In genomic region chr11:64878494-64879225, GRCh38 we compare ENCODE assay signal across 1 cellular context.
TF ChIP-seq lines count a peak whose summit lies in the region.

EHD1 (minus strand) TSS chr11:64878621; CDS start chr11:64878464, 157 bp downstream.

TF ChIP-seq in K562, 482 proteins besides CTCF, POLR2A, EP300 and RAD21 (continued from another document and continues in another):
- TF ChIP-seq NCOA1 (IDR thresholded peaks at IDR 0.05; ENCODE audit: low read depth) (0 out of 2 replicates have a peak, but pooled peaks have one; percentile 49), TEAD4 (IDR thresholded peaks at IDR 0.05; ENCODE audit: low read length) (no peak), TEAD4 (CRISPR knock-in tag; IDR thresholded peaks at IDR 0.05; ENCODE audit: borderline replicate concordance) (0 out of 2 replicates have a peak, but pooled peaks have one; percentile 36), POLR2B (IDR thresholded peaks at IDR 0.05; ENCODE audit: low read depth, partially characterized antibody) (peak; percentile 74), E2F6 (IDR thresholded peaks at IDR 0.05; ENCODE audit: borderline replicate concordance in 1 of 2, extremely low read depth in 1 of 2, insufficient read depth in 1 of 2, insufficient read length in 1 of 2, low read depth in 1 of 2, low read length in 1 of 2, poor library complexity in 1 of 2, severe bottlenecking in 1 of 2) (peak; percentile 21 to 53), ELF1 (tag; IDR thresholded peaks at IDR 0.05) (peak; percentile 71; the same call in 1 of the 2 replicates), C11orf30 (IDR thresholded peaks at IDR 0.05; ENCODE audit: low read depth) (0 out of 2 replicates have a peak, but pooled peaks have one; percentile 17), PTBP1 (IDR thresholded peaks at IDR 0.05; ENCODE audit: low read depth, low read length) (no peak), TFE3 (CRISPR knock-in tag; IDR thresholded peaks at IDR 0.05) (no peak), NR4A1 (CRISPR knock-in tag; IDR thresholded peaks at IDR 0.05) (no peak), NR4A1 (tag; IDR thresholded peaks at IDR 0.05) (0 out of 2 replicates have a peak, but pooled peaks have one; percentile 39), GATAD2A (IDR thresholded peaks at IDR 0.05) (no peak), YY1 (IDR thresholded peaks at IDR 0.05; ENCODE audit: borderline replicate concordance in 1 of 3, control insufficient read depth in 1 of 3, extremely low read depth in 1 of 3, insufficient read depth in 3 of 3, insufficient read length in 1 of 3, insufficient replicate concordance in 2 of 3, low read depth in 1 of 3, low read length in 2 of 3) (peak in 2 of 3 experiments; percentile 18 to 32), NRF1 (conservative IDR thresholded peaks at IDR 0.05 in 1 of 2, IDR thresholded peaks at IDR 0.05 in 1 of 2) (peak; percentile 96 to 97), SMAD3 (CRISPR knock-in tag; conservative IDR thresholded peaks at IDR 0.05) (0 out of 2 replicates have a peak, but pooled peaks have one; percentile 41), MBD2 (IDR thresholded peaks at IDR 0.05; ENCODE audit: borderline replicate concordance, low read depth) (peak; percentile 65), TCF7L2 (IDR thresholded peaks at IDR 0.05; ENCODE audit: low read depth, low read length) (no peak), NBN (IDR thresholded peaks at IDR 0.05; ENCODE audit: low read depth) (peak; percentile 44; the same call in 1 of the 2 replicates), U2AF1 (optimal IDR thresholded peaks at IDR 0.05; ENCODE audit: low read depth, low read length) (peak; percentile 23), NONO (IDR thresholded peaks at IDR 0.05; ENCODE audit: low read depth in 2 of 2, low read length in 1 of 2) (peak; percentile 17 to 99), MIER1 (IDR thresholded peaks at IDR 0.05; ENCODE audit: low read depth) (no peak), SIN3A (IDR thresholded peaks at IDR 0.05; ENCODE audit: borderline replicate concordance in 2 of 2, control insufficient read depth in 1 of 2, low read depth in 2 of 2, low read length in 2 of 2) (peak; percentile 69 to 92; a peak in 2 of 4 replicates), MLLT1 (IDR thresholded peaks at IDR 0.05) (peak; percentile 66 to 80; a peak in 1 of 4 replicates), ATF7 (IDR thresholded peaks at IDR 0.05) (peak; percentile 32), ZNF263 (CRISPR knock-in tag; IDR thresholded peaks at IDR 0.05; ENCODE audit: borderline replicate concordance) (peak; percentile 90), RB1 (IDR thresholded peaks at IDR 0.05; ENCODE audit: low read depth) (peak; percentile 73), KLF10 (CRISPR knock-in tag; IDR thresholded peaks at IDR 0.05) (no peak), EP400 (IDR thresholded peaks at IDR 0.05) (peak; percentile 95), ZSCAN32 (CRISPR knock-in tag; IDR thresholded peaks at IDR 0.05) (no peak), ARHGAP35 (IDR thresholded peaks at IDR 0.05; ENCODE audit: partially characterized antibody) (peak; percentile 87), DPF2 (IDR thresholded peaks at IDR 0.05) (peak; percentile 53; the same call in 1 of the 2 replicates), ZFPM2 (CRISPR knock-in tag; IDR thresholded peaks at IDR 0.05) (no peak), CBFB (CRISPR knock-in tag; IDR thresholded peaks at IDR 0.05) (peak; percentile 86), BRD9 (IDR thresholded peaks at IDR 0.05; ENCODE audit: low read depth, partially characterized antibody) (peak; percentile 72), ILF3 (IDR thresholded peaks at IDR 0.05; ENCODE audit: borderline replicate concordance) (no peak; the same call in 1 of the 2 replicates), KLF16 (IDR thresholded peaks at IDR 0.05) (peak; percentile 29; the same call in 1 of the 2 replicates), ZNF175 (CRISPR knock-in tag; IDR thresholded peaks at IDR 0.05; ENCODE audit: low read depth) (no peak), JUN (IDR thresholded peaks at IDR 0.05; ENCODE audit: borderline replicate concordance, low read depth, low read length) (no peak), JUN (CRISPR knock-in tag; IDR thresholded peaks at IDR 0.05; ENCODE audit: borderline replicate concordance) (peak; percentile 55; the same call in 1 of the 2 replicates), SP1 (CRISPR knock-in tag; IDR thresholded peaks at IDR 0.05) (peak; percentile 95), CREM (IDR thresholded peaks at IDR 0.05; ENCODE audit: low read depth) (peak; percentile 68), SMC3 (conservative IDR thresholded peaks at IDR 0.05; ENCODE audit: insufficient read depth, low read depth, low read length) (peak; percentile 38; the same call in 1 of the 2 replicates), FOSL1 (tag; conservative IDR thresholded peaks at IDR 0.05) (peak; percentile 25; the same call in 1 of the 2 replicates), HDAC2 (IDR thresholded peaks at IDR 0.05) (peak; percentile 91), ZNF830 (CRISPR knock-in tag; IDR thresholded peaks at IDR 0.05) (peak; percentile 82), ZEB2 (IDR thresholded peaks at IDR 0.05) (0 out of 2 replicates have a peak, but pooled peaks have one; percentile 35), TEAD1 (CRISPR knock-in tag; IDR thresholded peaks at IDR 0.05) (peak; percentile 59 to 63; a peak in 2 of 4 replicates), BHLHE40 (IDR thresholded peaks at IDR 0.05; ENCODE audit: low read length) (peak; percentile 70), SIN3B (IDR thresholded peaks at IDR 0.05; ENCODE audit: low read depth) (peak; percentile 40; the same call in 1 of the 2 replicates), MEIS2 (IDR thresholded peaks at IDR 0.05; ENCODE audit: partially characterized antibody) (peak; percentile 78), HNRNPL (IDR thresholded peaks at IDR 0.05; ENCODE audit: low read depth, low read length) (peak; percentile 53; the same call in 1 of the 2 replicates)
- TF ChIP-seq, protein P1, sequence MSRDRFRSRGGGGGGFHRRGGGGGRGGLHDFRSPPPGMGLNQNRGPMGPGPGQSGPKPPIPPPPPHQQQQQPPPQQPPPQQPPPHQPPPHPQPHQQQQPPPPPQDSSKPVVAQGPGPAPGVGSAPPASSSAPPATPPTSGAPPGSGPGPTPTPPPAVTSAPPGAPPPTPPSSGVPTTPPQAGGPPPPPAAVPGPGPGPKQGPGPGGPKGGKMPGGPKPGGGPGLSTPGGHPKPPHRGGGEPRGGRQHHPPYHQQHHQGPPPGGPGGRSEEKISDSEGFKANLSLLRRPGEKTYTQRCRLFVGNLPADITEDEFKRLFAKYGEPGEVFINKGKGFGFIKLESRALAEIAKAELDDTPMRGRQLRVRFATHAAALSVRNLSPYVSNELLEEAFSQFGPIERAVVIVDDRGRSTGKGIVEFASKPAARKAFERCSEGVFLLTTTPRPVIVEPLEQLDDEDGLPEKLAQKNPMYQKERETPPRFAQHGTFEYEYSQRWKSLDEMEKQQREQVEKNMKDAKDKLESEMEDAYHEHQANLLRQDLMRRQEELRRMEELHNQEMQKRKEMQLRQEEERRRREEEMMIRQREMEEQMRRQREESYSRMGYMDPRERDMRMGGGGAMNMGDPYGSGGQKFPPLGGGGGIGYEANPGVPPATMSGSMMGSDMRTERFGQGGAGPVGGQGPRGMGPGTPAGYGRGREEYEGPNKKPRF (IDR thresholded peaks at IDR 0.05; ENCODE audit: low read depth, low read length) = no peak
- TF ChIP-seq, protein P2, sequence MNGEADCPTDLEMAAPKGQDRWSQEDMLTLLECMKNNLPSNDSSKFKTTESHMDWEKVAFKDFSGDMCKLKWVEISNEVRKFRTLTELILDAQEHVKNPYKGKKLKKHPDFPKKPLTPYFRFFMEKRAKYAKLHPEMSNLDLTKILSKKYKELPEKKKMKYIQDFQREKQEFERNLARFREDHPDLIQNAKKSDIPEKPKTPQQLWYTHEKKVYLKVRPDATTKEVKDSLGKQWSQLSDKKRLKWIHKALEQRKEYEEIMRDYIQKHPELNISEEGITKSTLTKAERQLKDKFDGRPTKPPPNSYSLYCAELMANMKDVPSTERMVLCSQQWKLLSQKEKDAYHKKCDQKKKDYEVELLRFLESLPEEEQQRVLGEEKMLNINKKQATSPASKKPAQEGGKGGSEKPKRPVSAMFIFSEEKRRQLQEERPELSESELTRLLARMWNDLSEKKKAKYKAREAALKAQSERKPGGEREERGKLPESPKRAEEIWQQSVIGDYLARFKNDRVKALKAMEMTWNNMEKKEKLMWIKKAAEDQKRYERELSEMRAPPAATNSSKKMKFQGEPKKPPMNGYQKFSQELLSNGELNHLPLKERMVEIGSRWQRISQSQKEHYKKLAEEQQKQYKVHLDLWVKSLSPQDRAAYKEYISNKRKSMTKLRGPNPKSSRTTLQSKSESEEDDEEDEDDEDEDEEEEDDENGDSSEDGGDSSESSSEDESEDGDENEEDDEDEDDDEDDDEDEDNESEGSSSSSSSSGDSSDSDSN (IDR thresholded peaks at IDR 0.05; ENCODE audit: borderline replicate concordance in 1 of 2, low read depth in 2 of 2, low read length in 2 of 2) = peak; percentile 37 to 40; a peak in 1 of 4 replicates
- TF ChIP-seq, protein P3, sequence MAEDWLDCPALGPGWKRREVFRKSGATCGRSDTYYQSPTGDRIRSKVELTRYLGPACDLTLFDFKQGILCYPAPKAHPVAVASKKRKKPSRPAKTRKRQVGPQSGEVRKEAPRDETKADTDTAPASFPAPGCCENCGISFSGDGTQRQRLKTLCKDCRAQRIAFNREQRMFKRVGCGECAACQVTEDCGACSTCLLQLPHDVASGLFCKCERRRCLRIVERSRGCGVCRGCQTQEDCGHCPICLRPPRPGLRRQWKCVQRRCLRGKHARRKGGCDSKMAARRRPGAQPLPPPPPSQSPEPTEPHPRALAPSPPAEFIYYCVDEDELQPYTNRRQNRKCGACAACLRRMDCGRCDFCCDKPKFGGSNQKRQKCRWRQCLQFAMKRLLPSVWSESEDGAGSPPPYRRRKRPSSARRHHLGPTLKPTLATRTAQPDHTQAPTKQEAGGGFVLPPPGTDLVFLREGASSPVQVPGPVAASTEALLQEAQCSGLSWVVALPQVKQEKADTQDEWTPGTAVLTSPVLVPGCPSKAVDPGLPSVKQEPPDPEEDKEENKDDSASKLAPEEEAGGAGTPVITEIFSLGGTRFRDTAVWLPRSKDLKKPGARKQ (CRISPR knock-in tag; IDR thresholded peaks at IDR 0.05) = no peak
- TF ChIP-seq, protein P4, sequence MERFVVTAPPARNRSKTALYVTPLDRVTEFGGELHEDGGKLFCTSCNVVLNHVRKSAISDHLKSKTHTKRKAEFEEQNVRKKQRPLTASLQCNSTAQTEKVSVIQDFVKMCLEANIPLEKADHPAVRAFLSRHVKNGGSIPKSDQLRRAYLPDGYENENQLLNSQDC (CRISPR knock-in tag; IDR thresholded peaks at IDR 0.05) = peak; percentile 50; the same call in 1 of the 2 replicates
- TF ChIP-seq, protein P5, sequence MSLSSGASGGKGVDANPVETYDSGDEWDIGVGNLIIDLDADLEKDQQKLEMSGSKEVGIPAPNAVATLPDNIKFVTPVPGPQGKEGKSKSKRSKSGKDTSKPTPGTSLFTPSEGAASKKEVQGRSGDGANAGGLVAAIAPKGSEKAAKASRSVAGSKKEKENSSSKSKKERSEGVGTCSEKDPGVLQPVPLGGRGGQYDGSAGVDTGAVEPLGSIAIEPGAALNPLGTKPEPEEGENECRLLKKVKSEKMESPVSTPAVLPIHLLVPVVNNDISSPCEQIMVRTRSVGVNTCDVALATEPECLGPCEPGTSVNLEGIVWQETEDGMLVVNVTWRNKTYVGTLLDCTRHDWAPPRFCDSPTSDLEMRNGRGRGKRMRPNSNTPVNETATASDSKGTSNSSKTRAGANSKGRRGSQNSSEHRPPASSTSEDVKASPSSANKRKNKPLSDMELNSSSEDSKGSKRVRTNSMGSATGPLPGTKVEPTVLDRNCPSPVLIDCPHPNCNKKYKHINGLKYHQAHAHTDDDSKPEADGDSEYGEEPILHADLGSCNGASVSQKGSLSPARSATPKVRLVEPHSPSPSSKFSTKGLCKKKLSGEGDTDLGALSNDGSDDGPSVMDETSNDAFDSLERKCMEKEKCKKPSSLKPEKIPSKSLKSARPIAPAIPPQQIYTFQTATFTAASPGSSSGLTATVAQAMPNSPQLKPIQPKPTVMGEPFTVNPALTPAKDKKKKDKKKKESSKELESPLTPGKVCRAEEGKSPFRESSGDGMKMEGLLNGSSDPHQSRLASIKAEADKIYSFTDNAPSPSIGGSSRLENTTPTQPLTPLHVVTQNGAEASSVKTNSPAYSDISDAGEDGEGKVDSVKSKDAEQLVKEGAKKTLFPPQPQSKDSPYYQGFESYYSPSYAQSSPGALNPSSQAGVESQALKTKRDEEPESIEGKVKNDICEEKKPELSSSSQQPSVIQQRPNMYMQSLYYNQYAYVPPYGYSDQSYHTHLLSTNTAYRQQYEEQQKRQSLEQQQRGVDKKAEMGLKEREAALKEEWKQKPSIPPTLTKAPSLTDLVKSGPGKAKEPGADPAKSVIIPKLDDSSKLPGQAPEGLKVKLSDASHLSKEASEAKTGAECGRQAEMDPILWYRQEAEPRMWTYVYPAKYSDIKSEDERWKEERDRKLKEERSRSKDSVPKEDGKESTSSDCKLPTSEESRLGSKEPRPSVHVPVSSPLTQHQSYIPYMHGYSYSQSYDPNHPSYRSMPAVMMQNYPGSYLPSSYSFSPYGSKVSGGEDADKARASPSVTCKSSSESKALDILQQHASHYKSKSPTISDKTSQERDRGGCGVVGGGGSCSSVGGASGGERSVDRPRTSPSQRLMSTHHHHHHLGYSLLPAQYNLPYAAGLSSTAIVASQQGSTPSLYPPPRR (CRISPR knock-in tag; IDR thresholded peaks at IDR 0.05; ENCODE audit: borderline replicate concordance) = peak; percentile 73; the same call in 1 of the 2 replicates
